9 cellular contexts compared by ENCODE assay signal in genomic region chr15:81023483-81024264, GRCh38. TPM values are rescaled to one million over a fixed set of nuclear protein-coding genes. Genes with fewer than 3 reads are reported as not detected.
DNase-seq lines count a peak whose midpoint lies in the region; ATAC-seq and TF ChIP-seq lines count a peak whose summit lies in the region.
"Had no signal": no experiment of that assay in that cellular context is flagged by ENCODE, and none has a peak within 500 bp of the region (broad histone marks: within the 10 kb centered on the region; RNA-seq: fewer than 3 reads in every experiment).

No MANE protein-coding gene starts in this region.

- no peak overlapping the region for H3K4me3 Mint-ChIP-seq in activated naive CD4-positive, alpha-beta T cell treated with anti-CD3 and anti-CD28 coated beads, Interleukin-2, amount 10 ng/mL, durations not matched to agents 7 days and 5 days

- ATAC-seq in GM21360 (IDR thresholded peaks at IDR 0.05; ENCODE audit: unreplicated experiment), result peak; percentile 80
- peak; percentile 96 for ATAC-seq in Right ventricle myocardium superior (ENCODE audit: poor library complexity)
- ATAC-seq: Panc1 had no signal

- peak overlapping the region; percentile 34 for H3K27ac Mint-ChIP-seq in activated naive CD4-positive, alpha-beta T cell treated with anti-CD3 and anti-CD28 coated beads, Interleukin-2, amount 10 ng/mL, durations not matched to agents 7 days and 5 days

- H3K27me3 Mint-ChIP-seq in activated naive CD4-positive, alpha-beta T cell treated with anti-CD3 and anti-CD28 coated beads, Interleukin-2, amount 10 ng/mL, durations not matched to agents 7 days and 5 days, result no peaks in the 10 kb centered on the region

- CTCF ChIA-PET in activated naive CD4-positive, alpha-beta T cell treated with anti-CD3 and anti-CD28 coated beads, Interleukin-2, amount 10 ng/mL, durations not matched to agents 7 days and 5 days (lab: Charles Lee), result interaction anchor here (1.0 to 1.1 kb wide), 2 partner anchors 243 to 252 kb away, joined by 3 to 4 read pairs; no protein-coding TSS in a partner anchor

- no peaks in the 10 kb centered on the region for H3K9me3 Mint-ChIP-seq in activated naive CD4-positive, alpha-beta T cell treated with anti-CD3 and anti-CD28 coated beads, Interleukin-2, amount 10 ng/mL, durations not matched to agents 7 days and 5 days

- intact Hi-C loops in Right ventricle myocardium superior (cut with DNase I), result no loop called here

- peak overlapping the region; percentile 72 for H3K27ac ChIP-seq in HL-60 (replicated peaks)

- TF ChIP-seq CTCF in HL-60 (IDR thresholded peaks at IDR 0.05; ENCODE audit: insufficient read depth, low read length), result no peak

- peaks cover 23% of the 10 kb centered on the region for H3K4me1 Mint-ChIP-seq in activated naive CD4-positive, alpha-beta T cell treated with anti-CD3 and anti-CD28 coated beads, Interleukin-2, amount 10 ng/mL, durations not matched to agents 7 days and 5 days

- H3K4me3 ChIP-seq in HL-60 (replicated peaks; ENCODE audit: insufficient read depth, low read length), result no peak overlapping the region

- H3K27me3 ChIP-seq in HL-60 (ENCODE audit: insufficient read depth, poor library complexity, severe bottlenecking), result no peaks in the 10 kb centered on the region

- DNase-seq in ELR (ENCODE audit: low read depth), result peak; percentile 80
- DNase-seq in HL-60 (ENCODE audit: low read depth in 1 of 2, low spot score in 1 of 2), result peak; percentile 78 to 80
- no peak for DNase-seq in activated naive CD4-positive, alpha-beta T cell treated with anti-CD3 and anti-CD28 coated beads, Interleukin-2, amount 10 ng/mL, durations not matched to agents 7 days and 5 days
- peak; percentile 88 for DNase-seq in Right ventricle myocardium superior
- DNase-seq in renal cortical epithelial cell (ENCODE audit: low read depth), result peak; percentile 66
- DNase-seq in NCI-H446 (lab: John Stamatoyannopoulos, UW), result no peak
- no peak for DNase-seq in NCI-H1092 treated with DMSO at 0.1 percent for 48 hours (lab: John Stamatoyannopoulos, UW)

- H3K36me3 Mint-ChIP-seq in activated naive CD4-positive, alpha-beta T cell treated with anti-CD3 and anti-CD28 coated beads, Interleukin-2, amount 10 ng/mL, durations not matched to agents 7 days and 5 days, result no peaks in the 10 kb centered on the region

RNA-seq across cellular contexts. Expression of gene TLNRD1, which starts 23.0 kb away (rescaled TPM):
- total RNA-seq in Right ventricle myocardium superior (6.1 TPM), renal cortical epithelial cell (10.8 and 17.2 TPM in 2 replicates)

RNA-seq across cellular contexts. Expression of gene MESD, which starts 34.1 kb away (rescaled TPM):
- total RNA-seq in Right ventricle myocardium superior (12.5 TPM), renal cortical epithelial cell (17.5 and 24.9 TPM in 2 replicates)

Comparison
In these comparisons a context has a peak if more than half of its experiments do, and no peak if none do; other contexts are left out.
1. DNase-seq: peak in ELR (single experiment), HL-60 (2 of 2), Right ventricle myocardium superior (single experiment) and renal cortical epithelial cell (single experiment); none in activated naive CD4-positive, alpha-beta T cell treated with anti-CD3 and anti-CD28 coated beads, Interleukin-2, amount 10 ng/mL, durations not matched to agents 7 days and 5 days (single experiment), NCI-H446 (0 of 2) and NCI-H1092 treated with DMSO at 0.1 percent for 48 hours (single experiment).